ENCODE assay signal across 9 cellular contexts in genomic region chr17:42548070-42548837, GRCh38. TPM values are rescaled to one million over a fixed set of nuclear protein-coding genes. Genes with fewer than 3 reads are reported as not detected.
DNase-seq lines count a peak whose midpoint lies in the region; ATAC-seq, FAIRE-seq and TF ChIP-seq lines count a peak whose summit lies in the region.
"Had no signal": no experiment of that assay in that cellular context is flagged by ENCODE, and none has a peak within 500 bp of the region (broad histone marks: within the 10 kb centered on the region; RNA-seq: fewer than 3 reads in every experiment).

No MANE protein-coding gene starts in this region.

- ATAC-seq in HG03571 (IDR thresholded peaks at IDR 0.05; ENCODE audit: unreplicated experiment) (peak; percentile 63), HG02973 (IDR thresholded peaks at IDR 0.05; ENCODE audit: unreplicated experiment) (no peak)

- no peaks in the 10 kb centered on the region for H3K27me3 Mint-ChIP-seq in brain

- no peak for TF ChIP-seq POLR2A in GM12891 (IDR thresholded peaks at IDR 0.05; ENCODE audit: low read depth, low read length)

- peak in 1 of 2 experiments; percentile 50 for TF ChIP-seq CTCF in brain (conservative IDR thresholded peaks at IDR 0.05)
- TF ChIP-seq CTCF in liver (IDR thresholded peaks at IDR 0.05; ENCODE audit: low read depth, low read length, missing input control), result peak; percentile 38

- H3K27ac ChIP-seq in liver (ENCODE audit: low read depth in 1 of 2, low read length in 2 of 2), result peak overlapping the region in 1 of 2 donors; percentile 59

- H3K4me3 Mint-ChIP-seq in brain, result peak overlapping the region in 4 of 5 experiments; percentile 39 to 80 (median 56)

- H3K27me3 ChIP-seq in liver (ENCODE audit: control insufficient read depth in 4 of 4, insufficient read depth in 4 of 4, low read length in 3 of 4), result no peaks in the 10 kb centered on the region

- peaks cover 25% of the 10 kb centered on the region for H3K4me1 Mint-ChIP-seq in brain

- peak; percentile 51 to 69 for TF ChIP-seq RAD21 in liver (IDR thresholded peaks at IDR 0.05)

- H3K9ac ChIP-seq in liver (ENCODE audit: low read depth in 1 of 2, low read length in 2 of 2), result no peak overlapping the region

- FAIRE-seq in GM12891 (lab: Jason Lieb, UNC), result peak; percentile 100
- FAIRE-seq: TTC549 had no signal

- H3K4me3 ChIP-seq in liver (ENCODE audit: low read depth in 1 of 3, low read length in 3 of 3), result peak overlapping the region in 2 of 3 donors; percentile 3 to 56

- no peaks in the 10 kb centered on the region for H3K9me3 ChIP-seq in liver (ENCODE audit: control insufficient read depth in 4 of 4, low read length in 3 of 4)

- DNase-seq in GM12891 (ENCODE audit: insufficient read length, low spot score) (peak; percentile 97), T-helper 1 cell (peak; percentile 56 to 74 (median 68)), SKM-1 treated with dmso at 0.1 percent for 144 hours (lab: John Stamatoyannopoulos, UW; ENCODE audit: unreplicated experiment) (no peak)
- peak; percentile 73 to 77 for DNase-seq in stimulated activated CD8-positive, alpha-beta memory T cell treated with anti-CD3 and anti-CD28 coated beads, Interleukin-2, amount 100 ng/mL, for 48 hours (ENCODE audit: low read depth in 2 of 2)

- peaks cover 7 to 36% (median 25%) of the 10 kb centered on the region in 4 donors for H3K4me1 ChIP-seq in liver (ENCODE audit: control insufficient read depth in 4 of 4, insufficient read depth in 4 of 4, low read length in 3 of 4)

- peaks cover 0 to 4% (median 2%) of the 10 kb centered on the region in 4 donors for H3K36me3 ChIP-seq in liver (ENCODE audit: control insufficient read depth in 4 of 4, insufficient read depth in 3 of 4, low read depth in 1 of 4, low read length in 3 of 4)

- H3K27ac Mint-ChIP-seq in brain, result peak overlapping the region in 1 of 5 experiments; percentile 49

- WGBS in liver, result 8% methylated on average over 73 of the region's 74 CpGs

- H3K36me3 Mint-ChIP-seq in brain, result peaks cover 3% of the 10 kb centered on the region

- no peaks in the 10 kb centered on the region for H3K9me3 Mint-ChIP-seq in brain

TF ChIP-seq in GM12891, 5 proteins besides CTCF, POLR2A, EP300 and RAD21:
- TF ChIP-seq SPI1 (IDR thresholded peaks at IDR 0.05; ENCODE audit: low read depth, low read length) (no peak), PAX5 (IDR thresholded peaks at IDR 0.05; ENCODE audit: insufficient read depth, low read length, severe bottlenecking) (no peak)

TF ChIP-seq in liver, 16 proteins besides CTCF, POLR2A, EP300 and RAD21:
- TF ChIP-seq GABPA (IDR thresholded peaks at IDR 0.05 in 1 of 2, conservative IDR thresholded peaks at IDR 0.05 in 1 of 2) (no peak), YY1 (IDR thresholded peaks at IDR 0.05) (no peak), EGR1 (IDR thresholded peaks at IDR 0.05; ENCODE audit: low read depth in 2 of 2) (peak; percentile 67 to 70), MAX (IDR thresholded peaks at IDR 0.05) (no peak), RXRA (IDR thresholded peaks at IDR 0.05) (peak in 1 of 2 donors; percentile 13)

RNA-seq across cellular contexts. Expression of gene HSD17B1, which starts 4.5 kb away (rescaled TPM):
- 0.72 TPM for polyA plus RNA-seq in GM12891 (2012; ENCODE audit: low read depth, missing spikeins)
- polyA plus RNA-seq in brain (ENCODE audit: insufficient read depth, low read depth, low replicate concordance) (0.97 TPM), liver (1 to 10 TPM; 1.0 to 1.8 TPM)
- total RNA-seq in liver, result 1 to 10 TPM in 1 of 2 donors, under 1 TPM in 1; 0.67 to 1.0 TPM

RNA-seq across cellular contexts. Expression of gene NAGLU, which starts 12.2 kb away (rescaled TPM):
- polyA plus RNA-seq in GM12891 (2012; ENCODE audit: low read depth, missing spikeins), result 13.7 TPM
- polyA plus RNA-seq in brain (ENCODE audit: insufficient read depth, low read depth, low replicate concordance) (16.6 TPM), liver (10 to 100 TPM; 15.5 to 41.2 TPM)
- total RNA-seq in liver, result 10 to 100 TPM; 20.5 to 37.4 TPM

RNA-seq across cellular contexts. Expression of gene COASY, which starts 13.7 kb away (rescaled TPM):
- 61.8 TPM for polyA plus RNA-seq in GM12891 (2012; ENCODE audit: low read depth, missing spikeins)
- polyA plus RNA-seq in brain (ENCODE audit: insufficient read depth, low read depth, low replicate concordance), result 116 TPM
- total RNA-seq in liver, result 10 to 100 TPM; 18.2 to 33.4 TPM
- 10 to 100 TPM; 70.0 to 78.1 TPM for polyA plus RNA-seq in liver

RNA-seq across cellular contexts. Expression of gene MLX, which starts 18.6 kb away (rescaled TPM):
- polyA plus RNA-seq in GM12891 (2012; ENCODE audit: low read depth, missing spikeins), result 30.3 TPM
- polyA plus RNA-seq in brain (ENCODE audit: insufficient read depth, low read depth, low replicate concordance) (49.5 TPM), liver (10 to 100 TPM; 29.2 to 35.1 TPM)
- 10 to 100 TPM; 19.4 to 40.0 TPM for total RNA-seq in liver

RNA-seq across cellular contexts. Expression of gene PSMC3IP, which starts 29.3 kb away (rescaled TPM):
- polyA plus RNA-seq in GM12891 (2012; ENCODE audit: low read depth, missing spikeins), result 15.2 TPM
- 23.6 TPM for polyA plus RNA-seq in brain (ENCODE audit: insufficient read depth, low read depth, low replicate concordance)
- 1 to 10 TPM; 1.3 to 3.0 TPM for total RNA-seq in liver
- under 1 TPM; 0.58 to 0.88 TPM for polyA plus RNA-seq in liver
